In genomic region chr5:140174472-140175366, GRCh38 we compare ENCODE assay signal across 1 cellular context.
TF ChIP-seq lines count a peak whose summit lies in the region.

Gene CYSTM1 (plus strand): TSS chr5:140175188. CDS start chr5:140194466, 19,278 bp downstream.

TF ChIP-seq in K562, 482 proteins besides CTCF, POLR2A, EP300 and RAD21 (continued from another document and continues in another):
- TF ChIP-seq RREB1 (CRISPR knock-in tag; IDR thresholded peaks at IDR 0.05) (peak; percentile 43; the same call in 1 of the 2 replicates), RAD51 (IDR thresholded peaks at IDR 0.05; ENCODE audit: borderline replicate concordance, low read depth) (peak; percentile 71; the same call in 1 of the 2 replicates), ZNF263 (CRISPR knock-in tag; IDR thresholded peaks at IDR 0.05; ENCODE audit: borderline replicate concordance) (0 out of 2 replicates have a peak, but pooled peaks have one; percentile 7), THAP7 (CRISPR knock-in tag; IDR thresholded peaks at IDR 0.05) (0 out of 2 replicates have a peak, but pooled peaks have one; percentile 42), PML (IDR thresholded peaks at IDR 0.05; ENCODE audit: low read length) (peak; percentile 44; the same call in 1 of the 2 replicates), ZFX (CRISPR knock-in tag; IDR thresholded peaks at IDR 0.05) (peak; percentile 73), GABPB2 (CRISPR knock-in tag; conservative IDR thresholded peaks at IDR 0.05) (no peak), ZNF12 (CRISPR knock-in tag; IDR thresholded peaks at IDR 0.05) (peak; percentile 35; the same call in 1 of the 2 replicates), POLR2AphosphoS2 (IDR thresholded peaks at IDR 0.05; ENCODE audit: low read length) (peak; percentile 86; the same call in 1 of the 2 replicates), MXI1 (IDR thresholded peaks at IDR 0.05; ENCODE audit: low read depth, low read length) (peak; percentile 74; the same call in 1 of the 2 replicates), ZNF740 (CRISPR knock-in tag; IDR thresholded peaks at IDR 0.05) (peak; percentile 7; the same call in 1 of the 2 replicates), ZNF740 (tag; IDR thresholded peaks at IDR 0.05) (no peak), STAG1 (CRISPR knock-in tag; IDR thresholded peaks at IDR 0.05; ENCODE audit: borderline replicate concordance) (no peak), ARID2 (IDR thresholded peaks at IDR 0.05) (0 out of 2 replicates have a peak, but pooled peaks have one; percentile 23), HMGXB4 (CRISPR knock-in tag; IDR thresholded peaks at IDR 0.05) (no peak), ZNF696 (CRISPR knock-in tag; conservative IDR thresholded peaks at IDR 0.05) (no peak), AFF4 (CRISPR knock-in tag; IDR thresholded peaks at IDR 0.05) (peak; percentile 56), SOX6 (IDR thresholded peaks at IDR 0.05) (peak; percentile 44; the same call in 1 of the 2 replicates), ATF7 (IDR thresholded peaks at IDR 0.05) (peak; percentile 95), TSHZ1 (CRISPR knock-in tag; IDR thresholded peaks at IDR 0.05) (no peak), ZNF644 (tag; IDR thresholded peaks at IDR 0.05; ENCODE audit: low read depth) (no peak), HDAC1 (IDR thresholded peaks at IDR 0.05) (peak in 1 of 2 experiments; percentile 55; a peak in 1 of 4 replicates), NR4A1 (CRISPR knock-in tag; IDR thresholded peaks at IDR 0.05) (no peak), NR4A1 (tag; IDR thresholded peaks at IDR 0.05) (peak; percentile 25; the same call in 1 of the 2 replicates), GMEB1 (CRISPR knock-in tag; IDR thresholded peaks at IDR 0.05) (peak; percentile 69), CBX5 (IDR thresholded peaks at IDR 0.05; ENCODE audit: borderline replicate concordance, low read depth) (no peak), SIN3A (IDR thresholded peaks at IDR 0.05; ENCODE audit: borderline replicate concordance in 2 of 2, control insufficient read depth in 1 of 2, low read depth in 2 of 2, low read length in 2 of 2) (peak in 1 of 2 experiments; percentile 63; a peak in 2 of 4 replicates), ETS1 (conservative IDR thresholded peaks at IDR 0.05; ENCODE audit: control insufficient read depth, low read depth, low read length) (peak; percentile 67; the same call in 1 of the 2 replicates), ELK1 (CRISPR knock-in tag; IDR thresholded peaks at IDR 0.05) (no peak), RFX1 (IDR thresholded peaks at IDR 0.05) (peak; percentile 92), HDAC8 (tag; IDR thresholded peaks at IDR 0.05) (0 out of 2 replicates have a peak, but pooled peaks have one; percentile 31), POLR3G (IDR thresholded peaks at IDR 0.05; ENCODE audit: extremely low read depth, insufficient read length, insufficient replicate concordance) (no peak), POLR2G (IDR thresholded peaks at IDR 0.05; ENCODE audit: low read depth, low read length) (peak; percentile 88), HCFC1 (IDR thresholded peaks at IDR 0.05; ENCODE audit: low read depth, low read length) (0 out of 2 replicates have a peak, but pooled peaks have one; percentile 27), ELF1 (tag; IDR thresholded peaks at IDR 0.05) (0 out of 2 replicates have a peak, but pooled peaks have one; percentile 14)
